In genomic region chr4:143391261-143391660, GRCh38 we compare ENCODE assay signal across 15 cellular contexts. TPM values are rescaled to one million over a fixed set of nuclear protein-coding genes. Genes with fewer than 3 reads are reported as not detected.
DNase-seq lines count a peak whose midpoint lies in the region; ATAC-seq and TF ChIP-seq lines count a peak whose summit lies in the region.
"Had no signal": no experiment of that assay in that cellular context is flagged by ENCODE, and none has a peak within 500 bp of the region (broad histone marks: within the 10 kb centered on the region; RNA-seq: fewer than 3 reads in every experiment).

No MANE protein-coding gene starts in this region.

- H3K4me1 Mint-ChIP-seq in naive thymus-derived CD8-positive, alpha-beta T cell = peaks cover 0 to 36% (median 0%) of the 10 kb centered on the region in 4 donors
- no peaks in the 10 kb centered on the region for H3K4me1 Mint-ChIP-seq in activated CD8-positive, alpha-beta T cell treated with anti-CD3 and anti-CD28 coated beads, Interleukin-2, amount 10 ng/mL, durations not matched to agents 7 days and 5 days (ENCODE audit: low read depth)
- H3K4me1 Mint-ChIP-seq: T-helper 17 cell had no signal

- no peak for ATAC-seq in naive thymus-derived CD8-positive, alpha-beta T cell
- ATAC-seq in activated CD8-positive, alpha-beta T cell treated with anti-CD3 and anti-CD28 coated beads, Interleukin-2, amount 10 ng/mL, durations not matched to agents 7 days and 5 days = no peak
- ATAC-seq in GM21737 (IDR thresholded peaks at IDR 0.05; ENCODE audit: unreplicated experiment) (no peak), HG03571 (IDR thresholded peaks at IDR 0.05; ENCODE audit: unreplicated experiment) (no peak)
- ATAC-seq: T-helper 17 cell had no signal

- H3K9me3 Mint-ChIP-seq in naive thymus-derived CD8-positive, alpha-beta T cell = no peaks in the 10 kb centered on the region
- no peaks in the 10 kb centered on the region for H3K9me3 Mint-ChIP-seq in activated CD8-positive, alpha-beta T cell treated with anti-CD3 and anti-CD28 coated beads, Interleukin-2, amount 10 ng/mL, durations not matched to agents 7 days and 5 days (ENCODE audit: insufficient read depth)
- H3K9me3 Mint-ChIP-seq: IgD-negative memory B cell, memory B cell had no signal

- CTCF ChIA-PET in activated CD8-positive, alpha-beta T cell treated with anti-CD3 and anti-CD28 coated beads, Interleukin-2, amount 10 ng/mL, durations not matched to agents 7 days and 5 days (lab: Charles Lee) = interaction anchor here (2.4 kb wide), 1 partner anchor 14 kb away, joined by 6 read pairs; no protein-coding TSS in a partner anchor

- no peak for TF ChIP-seq POLR2A in esophagus muscularis mucosa (IDR thresholded peaks at IDR 0.05; ENCODE audit: low read depth)

- peaks cover 0 to 1% (median 0%) of the 10 kb centered on the region in 3 donors for H3K36me3 Mint-ChIP-seq in naive thymus-derived CD8-positive, alpha-beta T cell
- no peaks in the 10 kb centered on the region for H3K36me3 Mint-ChIP-seq in activated CD8-positive, alpha-beta T cell treated with anti-CD3 and anti-CD28 coated beads, Interleukin-2, amount 10 ng/mL, durations not matched to agents 7 days and 5 days (ENCODE audit: low read depth)
- H3K36me3 Mint-ChIP-seq: memory B cell had no signal

- intact Hi-C loops in esophagus muscularis mucosa (cut with DNase I) = no loop called here

- H3K4me1 ChIP-seq in BLaER1 treated with 17β-estradiol and CSF1 and Interleukin-3, amounts not matched to agents 10 nM and 100 nM = peaks cover 71 to 88% (median 76%) of the 10 kb centered on the region in 10 experiments
- H3K4me1 ChIP-seq in esophagus muscularis mucosa (peaks cover 78 to 99% (median 97%) of the 10 kb centered on the region in 4 donors), neutrophil (ENCODE audit: control insufficient read depth in 1 of 2, insufficient read depth in 1 of 2, low read depth in 1 of 2, low read length in 1 of 2) (peaks cover 9 to 19% of the 10 kb centered on the region in 2 experiments)

- H3K27me3 ChIP-seq in BLaER1 treated with 17β-estradiol and CSF1 and Interleukin-3, amounts not matched to agents 10 nM and 100 nM = no peaks in the 10 kb centered on the region
- no peaks in the 10 kb centered on the region for H3K27me3 ChIP-seq in esophagus muscularis mucosa
- no peaks in the 10 kb centered on the region for H3K27me3 ChIP-seq in neutrophil

- H3K27ac ChIP-seq in BLaER1 treated with 17β-estradiol and CSF1 and Interleukin-3, amounts not matched to agents 10 nM and 100 nM = peak overlapping the region; percentile 44 to 96 (median 87); a peak in 21 of 22 replicates
- H3K27ac ChIP-seq in esophagus muscularis mucosa (replicated peaks in 1 of 4) (peak overlapping the region; percentile 38 to 83 (median 65)), neutrophil (peak overlapping the region; percentile 8)

- H3K27ac Mint-ChIP-seq in naive thymus-derived CD8-positive, alpha-beta T cell = no peak overlapping the region
- no peak overlapping the region for H3K27ac Mint-ChIP-seq in activated CD8-positive, alpha-beta T cell treated with anti-CD3 and anti-CD28 coated beads, Interleukin-2, amount 10 ng/mL, durations not matched to agents 7 days and 5 days
- H3K27ac Mint-ChIP-seq: IgD-negative memory B cell, memory B cell, T-helper 17 cell had no signal

- no peak overlapping the region for H3K4me3 Mint-ChIP-seq in naive thymus-derived CD8-positive, alpha-beta T cell
- H3K4me3 Mint-ChIP-seq in activated CD8-positive, alpha-beta T cell treated with anti-CD3 and anti-CD28 coated beads, Interleukin-2, amount 10 ng/mL, durations not matched to agents 7 days and 5 days = no peak overlapping the region
- H3K4me3 Mint-ChIP-seq: IgD-negative memory B cell, memory B cell, T-helper 17 cell had no signal

- TF ChIP-seq CTCF in esophagus muscularis mucosa (IDR thresholded peaks at IDR 0.05) = no peak
- no peak for TF ChIP-seq CTCF in neutrophil (IDR thresholded peaks at IDR 0.05)

- POLR2A ChIA-PET in naive thymus-derived CD8-positive, alpha-beta T cell (lab: Charles Lee) = no interaction called here
- POLR2A ChIA-PET in activated CD8-positive, alpha-beta T cell treated with anti-CD3 and anti-CD28 coated beads, Interleukin-2, amount 10 ng/mL, durations not matched to agents 7 days and 5 days (lab: Charles Lee) = no interaction called here

- H3K4me3 ChIP-seq in BLaER1 treated with 17β-estradiol and CSF1 and Interleukin-3, amounts not matched to agents 10 nM and 100 nM = peak overlapping the region; percentile 36 to 69 (median 65)
- no peak overlapping the region for H3K4me3 ChIP-seq in esophagus muscularis mucosa
- H3K4me3 ChIP-seq in neutrophil (ENCODE audit: low read depth in 1 of 2, low read length in 1 of 2) = no peak overlapping the region

- no peaks in the 10 kb centered on the region for H4K20me1 ChIP-seq in BLaER1 treated with 17β-estradiol and CSF1 and Interleukin-3, amounts not matched to agents 10 nM and 100 nM

- H3K9me3 ChIP-seq in BLaER1 treated with 17β-estradiol and CSF1 and Interleukin-3, amounts not matched to agents 10 nM and 100 nM (replicated peaks in 1 of 11) = no peaks in the 10 kb centered on the region; a peak in 1 of 22 replicates
- H3K9me3 ChIP-seq in esophagus muscularis mucosa (no peaks in the 10 kb centered on the region), neutrophil (no peaks in the 10 kb centered on the region)

- H3K4me2 ChIP-seq in BLaER1 treated with 17β-estradiol and CSF1 and Interleukin-3, amounts not matched to agents 10 nM and 100 nM = peak overlapping the region; percentile 79 to 95 (median 88)

- H3K9ac ChIP-seq in BLaER1 treated with 17β-estradiol and CSF1 and Interleukin-3, amounts not matched to agents 10 nM and 100 nM = peak overlapping the region; percentile 69 to 88 (median 84)

- no peak for TF ChIP-seq EP300 in esophagus muscularis mucosa (IDR thresholded peaks at IDR 0.05)

- peaks cover 0 to 16% (median 4%) of the 10 kb centered on the region in 5 donors for H3K27me3 Mint-ChIP-seq in naive thymus-derived CD8-positive, alpha-beta T cell
- peaks cover 16% of the 10 kb centered on the region for H3K27me3 Mint-ChIP-seq in activated CD8-positive, alpha-beta T cell treated with anti-CD3 and anti-CD28 coated beads, Interleukin-2, amount 10 ng/mL, durations not matched to agents 7 days and 5 days (ENCODE audit: low read depth)

- peak; percentile 21 to 47 for DNase-seq in NCI-H524 (lab: John Stamatoyannopoulos, UW)
- DNase-seq in esophagus muscularis mucosa (ENCODE audit: extremely low spot score) = no peak
- DNase-seq in naive thymus-derived CD8-positive, alpha-beta T cell = no peak
- DNase-seq in activated CD8-positive, alpha-beta T cell treated with anti-CD3 and anti-CD28 coated beads, Interleukin-2, amount 10 ng/mL, durations not matched to agents 7 days and 5 days = no peak
- DNase-seq: activated CD4-positive, CD25-positive, alpha-beta regulatory T cell; activated effector memory CD4-positive, alpha-beta T cell treated with anti-CD3 and anti-CD28 coated beads, Interleukin-2, amount 50 U/mL, for 16 hours; NCI-H345; SHP77; T-helper 17 cell had no signal

- H3K36me3 ChIP-seq in BLaER1 treated with 17β-estradiol and CSF1 and Interleukin-3, amounts not matched to agents 10 nM and 100 nM = peaks cover 0 to 37% (median 20%) of the 10 kb centered on the region in 11 experiments; a peak in 11 of 22 replicates
- H3K36me3 ChIP-seq in esophagus muscularis mucosa (no peaks in the 10 kb centered on the region), neutrophil (no peaks in the 10 kb centered on the region)

- 95% methylated on average over 3 of the region's 3 CpGs for WGBS in esophagus muscularis mucosa

RNA-seq across cellular contexts. Expression of gene GAB1, which starts 54.6 kb away (rescaled TPM):
- total RNA-seq in esophagus muscularis mucosa = 100 to 1,000 TPM in 2 of 4 donors, 10 to 100 TPM in 2; 73.5 to 117 (median 98.8) TPM
- 1 to 10 TPM in 1 of 2 experiments, under 1 TPM in 1; 0.63 to 1.1 TPM for total RNA-seq in naive thymus-derived CD8-positive, alpha-beta T cell
- polyA plus RNA-seq in naive thymus-derived CD8-positive, alpha-beta T cell = not detected
- under 1 TPM; 0.37 to 0.79 TPM for total RNA-seq in activated CD8-positive, alpha-beta T cell treated with anti-CD3 and anti-CD28 coated beads, Interleukin-2, amount 10 ng/mL, durations not matched to agents 7 days and 5 days

Comparison
In these comparisons a context has a peak if more than half of its experiments do, and no peak if none do; other contexts are left out.
1. H3K27ac ChIP-seq: peak in every context shown above with its lines; median percentile 87 in BLaER1 treated with 17β-estradiol and CSF1 and Interleukin-3, amounts not matched to agents 10 nM and 100 nM; 65 in esophagus muscularis mucosa; 8 in neutrophil.
2. H3K4me3 ChIP-seq: peak in BLaER1 treated with 17β-estradiol and CSF1 and Interleukin-3, amounts not matched to agents 10 nM and 100 nM (10 of 10); none in esophagus muscularis mucosa (0 of 4) and neutrophil (0 of 2).
3. DNase-seq: peak in NCI-H524 (2 of 2); none in esophagus muscularis mucosa (single experiment), naive thymus-derived CD8-positive, alpha-beta T cell (0 of 10) and activated CD8-positive, alpha-beta T cell treated with anti-CD3 and anti-CD28 coated beads, Interleukin-2, amount 10 ng/mL, durations not matched to agents 7 days and 5 days (single experiment).
4. RNA of gene GAB1, which starts 54.6 kb away (total RNA-seq): 73.5 to 117 TPM in esophagus muscularis mucosa; 0.63 to 1.1 TPM in naive thymus-derived CD8-positive, alpha-beta T cell and 0.37 to 0.79 TPM in activated CD8-positive, alpha-beta T cell treated with anti-CD3 and anti-CD28 coated beads, Interleukin-2, amount 10 ng/mL, durations not matched to agents 7 days and 5 days; every median in the first group is over 10 times any median in the second.